ENCODE assay signal across 23 cellular contexts in genomic region chr1:118479351-118479750, GRCh38.
"Had no signal": no experiment of that assay in that cellular context is flagged by ENCODE, and none has a peak within 500 bp of the region (broad histone marks: within the 10 kb centered on the region; RNA-seq: fewer than 3 reads in every experiment).

No MANE protein-coding gene starts in this region.

- H3K27ac Mint-ChIP-seq: activated CD4-positive, alpha-beta T cell treated with anti-CD3 and anti-CD28 coated beads, Interleukin-2, amount 10 ng/mL, durations not matched to agents 24 days and 14 days; activated CD8-positive, alpha-beta T cell treated with anti-CD3 and anti-CD28 coated beads, Interleukin-2, amount 10 ng/mL, durations not matched to agents 7 days and 5 days; activated naive CD8-positive, alpha-beta T cell; activated T-cell treated with anti-CD3 and anti-CD28 coated beads, Interleukin-2, amount 50 U/mL, for 72 hours; endodermal cell; mesothelial cell of epicardium; nephron progenitor cell; progenitor cell of endocrine pancreas had no signal

- H3K36me3 Mint-ChIP-seq: activated naive CD8-positive, alpha-beta T cell; mesothelial cell of epicardium had no signal

- H3K4me3 ChIP-seq: dorsolateral prefrontal cortex, gastrocnemius medialis, heart right ventricle, lung, skin epidermis, upper lobe of left lung had no signal

- H3K9me3 ChIP-seq: gastrocnemius medialis, upper lobe of left lung had no signal

- H3K27me3 Mint-ChIP-seq: activated CD4-positive, alpha-beta T cell treated with anti-CD3 and anti-CD28 coated beads, Interleukin-2, amount 10 ng/mL, durations not matched to agents 24 days and 14 days; activated naive CD8-positive, alpha-beta T cell had no signal

- DNase-seq: activated CD4-positive, alpha-beta T cell treated with anti-CD3 and anti-CD28 coated beads, Interleukin-2, amount 10 ng/mL, durations not matched to agents 24 days and 14 days; activated CD4-positive, CD25-positive, alpha-beta regulatory T cell; activated CD8-positive, alpha-beta memory T cell treated with anti-CD3 and anti-CD28 coated beads, Interleukin-2, amount 50 U/mL, for 4 hours; activated CD8-positive, alpha-beta T cell treated with anti-CD3 and anti-CD28 coated beads, Interleukin-2, amount 10 ng/mL, durations not matched to agents 7 days and 5 days; activated gamma-delta T cell treated with Interleukin-2 at 50 U/mL for 16 hours; activated T-cell treated with anti-CD3 and anti-CD28 coated beads, Interleukin-2, amount 50 U/mL, for 72 hours; amniotic stem cell; dorsolateral prefrontal cortex; endodermal cell; erythroblast; gastrocnemius medialis; heart right ventricle; left colon; nephron progenitor cell; stimulated activated CD4-positive, alpha-beta T cell treated with anti-CD3 and anti-CD28 coated beads, Interleukin-4, amount 100 ng/mL, for 24 hours; stimulated activated naive CD8-positive, alpha-beta T cell treated with anti-CD3 and anti-CD28 coated beads, Interleukin-15, Interleukin-2, amounts not matched to agents 100 U/mL and 50 U/mL, for 24 hours; upper lobe of left lung had no signal

- H3K4me3 Mint-ChIP-seq: activated CD4-positive, alpha-beta T cell treated with anti-CD3 and anti-CD28 coated beads, Interleukin-2, amount 10 ng/mL, durations not matched to agents 24 days and 14 days; activated CD8-positive, alpha-beta T cell treated with anti-CD3 and anti-CD28 coated beads, Interleukin-2, amount 10 ng/mL, durations not matched to agents 7 days and 5 days; activated naive CD8-positive, alpha-beta T cell; activated T-cell treated with anti-CD3 and anti-CD28 coated beads, Interleukin-2, amount 50 U/mL, for 72 hours; endodermal cell; mesothelial cell of epicardium; nephron progenitor cell had no signal

- ATAC-seq: activated CD8-positive, alpha-beta T cell treated with anti-CD3 and anti-CD28 coated beads, Interleukin-2, amount 10 ng/mL, durations not matched to agents 7 days and 5 days; activated T-cell treated with anti-CD3 and anti-CD28 coated beads, Interleukin-2, amount 50 U/mL, for 72 hours; gastrocnemius medialis; heart right ventricle; left colon; right cardiac atrium; stimulated activated naive CD8-positive, alpha-beta T cell treated with anti-CD3 and anti-CD28 coated beads, Interleukin-15, Interleukin-2, amounts not matched to agents 100 U/mL and 50 U/mL, for 24 hours had no signal

- H3K36me3 ChIP-seq: gastrocnemius medialis, heart right ventricle, upper lobe of left lung had no signal

- H3K4me1 ChIP-seq: gastrocnemius medialis, heart right ventricle, upper lobe of left lung had no signal

- H3K27me3 ChIP-seq: dorsolateral prefrontal cortex, gastrocnemius medialis, heart right ventricle, upper lobe of left lung had no signal

- H3K4me1 Mint-ChIP-seq: activated CD4-positive, alpha-beta T cell treated with anti-CD3 and anti-CD28 coated beads, Interleukin-2, amount 10 ng/mL, durations not matched to agents 24 days and 14 days had no signal
